Comparison of ENCODE assay signal across 10 cellular contexts in the genomic region with DNA sequence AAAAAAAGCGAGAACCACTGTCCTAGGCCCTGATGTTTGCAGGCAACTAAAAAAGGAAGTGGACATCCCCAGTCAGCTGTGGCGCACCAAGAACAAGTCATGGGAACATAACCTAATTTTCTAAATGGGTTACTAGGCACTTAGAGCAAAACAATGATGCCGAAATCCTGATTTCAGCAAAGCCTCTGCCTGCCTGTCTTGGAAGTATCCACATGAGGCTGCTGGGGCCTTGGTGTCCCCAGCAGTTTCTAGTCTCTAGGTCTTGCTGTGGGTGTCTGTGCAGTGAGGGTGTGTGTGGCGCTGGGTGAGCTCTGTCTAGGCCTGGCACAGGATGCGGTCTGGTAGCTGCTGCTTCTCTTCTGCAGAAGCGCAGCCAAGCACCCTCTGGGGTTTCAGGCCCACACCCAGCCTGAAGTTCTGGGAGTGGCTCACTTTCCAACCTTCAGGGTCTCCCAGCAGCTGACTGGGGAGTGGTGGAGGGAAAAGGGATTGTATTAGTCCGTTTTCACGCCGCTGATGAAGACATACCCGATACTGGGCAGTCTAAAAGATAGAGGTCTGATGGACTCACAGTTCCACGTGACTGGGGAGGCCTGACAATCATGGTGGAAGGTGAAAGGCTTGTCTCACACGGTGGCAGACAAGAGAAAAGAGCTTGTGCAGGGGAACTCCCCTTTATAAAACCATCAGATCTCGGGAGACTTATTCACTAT. TPM values are rescaled to one million over a fixed set of nuclear protein-coding genes. Genes with fewer than 3 reads are reported as not detected.
DNase-seq lines count a peak whose midpoint lies in the region; ATAC-seq and TF ChIP-seq lines count a peak whose summit lies in the region.
"Had no signal": no experiment of that assay in that cellular context is flagged by ENCODE, and none has a peak within 500 bp of the region (broad histone marks: within the 10 kb centered on the region; RNA-seq: fewer than 3 reads in every experiment).

No MANE protein-coding gene starts in this region.

- DNase-seq in CD1c-positive myeloid dendritic cell (ENCODE audit: extremely low spot score), result peak; percentile 58
- DNase-seq in Jurkat, Clone E6-1 (ENCODE audit: low read depth, low spot score), result peak; percentile 60
- peak; percentile 41 for DNase-seq in activated T-helper 1 cell treated with Interleukin-2 at 50 U/mL for 16 hours (ENCODE audit: low read depth)
- no peak for DNase-seq in osteocyte (ENCODE audit: extremely low spot score, unreplicated experiment)
- DNase-seq in NCI-H2107 (lab: John Stamatoyannopoulos, UW), result no peak
- DNase-seq in HuH-7 (ENCODE audit: low spot score), result no peak
- DNase-seq: hypothalamus, NCI-H1048 had no signal

- H3K27me3 Mint-ChIP-seq in osteocyte (ENCODE audit: unreplicated experiment), result no peaks in the 10 kb centered on the region

- TF ChIP-seq CTCF in osteocyte (IDR thresholded peaks at IDR 0.05), result no peak

- H3K4me1 Mint-ChIP-seq in osteocyte (ENCODE audit: unreplicated experiment), result peaks cover 3% of the 10 kb centered on the region

- peaks cover 8% of the 10 kb centered on the region for H3K36me3 Mint-ChIP-seq in osteocyte (ENCODE audit: unreplicated experiment)

- H3K9me3 Mint-ChIP-seq in osteocyte (ENCODE audit: unreplicated experiment), result no peaks in the 10 kb centered on the region

- H3K4me3 Mint-ChIP-seq in osteocyte (ENCODE audit: unreplicated experiment), result no peak overlapping the region

- no peak for ATAC-seq in HG02884 (IDR thresholded peaks at IDR 0.05; ENCODE audit: unreplicated experiment)
- ATAC-seq in HG02840 (IDR thresholded peaks at IDR 0.05; ENCODE audit: low FRiP score, unreplicated experiment), result no peak

- peak overlapping the region; percentile 23 for H3K27ac Mint-ChIP-seq in osteocyte (ENCODE audit: unreplicated experiment)

- H3K4me3 ChIP-seq in Jurkat, Clone E6-1 (ENCODE audit: low read length), result no peak overlapping the region

RNA-seq across cellular contexts. Expression of a gene that starts 21.1 kb away (rescaled TPM):
- not detected for polyA plus RNA-seq in Jurkat, Clone E6-1 (2012; ENCODE audit: insufficient read depth, insufficient read length)
- total RNA-seq in osteocyte, result not detected in 2 replicates

Comparison
In these comparisons a context has a peak if more than half of its experiments do, and no peak if none do; other contexts are left out.
1. DNase-seq: peak in CD1c-positive myeloid dendritic cell (single experiment), Jurkat, Clone E6-1 (single experiment) and activated T-helper 1 cell treated with Interleukin-2 at 50 U/mL for 16 hours (single experiment); none in osteocyte (single experiment), NCI-H2107 (single experiment) and HuH-7 (single experiment).